In genomic region chr9:35814841-35815543, GRCh38 we compare ENCODE assay signal across 1 cellular context.
TF ChIP-seq lines count a peak whose summit lies in the region.

TSS of gene HINT2 (minus strand) at chr9:35815042. CDS start at chr9:35814979, 63 bp downstream.

TF ChIP-seq in K562, 482 proteins besides CTCF, POLR2A, EP300 and RAD21 (continued from another document and continues in another):
- TF ChIP-seq ZBTB7A (IDR thresholded peaks at IDR 0.05; ENCODE audit: borderline replicate concordance, control insufficient read depth, low read depth, low read length) (peak; percentile 32; the same call in 1 of the 2 replicates), POLR2B (IDR thresholded peaks at IDR 0.05; ENCODE audit: low read depth, partially characterized antibody) (peak; percentile 77), SAFB (IDR thresholded peaks at IDR 0.05; ENCODE audit: borderline replicate concordance, low read depth, low read length) (peak; percentile 78), TFAP4 (CRISPR knock-in tag; IDR thresholded peaks at IDR 0.05; ENCODE audit: borderline replicate concordance) (peak; percentile 70), RBM39 (optimal IDR thresholded peaks at IDR 0.05; ENCODE audit: low read depth, low read length) (no peak), YY1 (IDR thresholded peaks at IDR 0.05; ENCODE audit: borderline replicate concordance in 1 of 3, control insufficient read depth in 1 of 3, extremely low read depth in 1 of 3, insufficient read depth in 3 of 3, insufficient read length in 1 of 3, insufficient replicate concordance in 2 of 3, low read depth in 1 of 3, low read length in 2 of 3) (peak; percentile 56 to 93 (median 87)), ZNF431 (CRISPR knock-in tag; IDR thresholded peaks at IDR 0.05) (0 out of 2 replicates have a peak, but pooled peaks have one; percentile 20), BHLHE40 (IDR thresholded peaks at IDR 0.05; ENCODE audit: low read length) (0 out of 2 replicates have a peak, but pooled peaks have one; percentile 59), ZFX (CRISPR knock-in tag; IDR thresholded peaks at IDR 0.05) (peak; percentile 20; the same call in 1 of the 2 replicates), NONO (IDR thresholded peaks at IDR 0.05; ENCODE audit: low read depth in 2 of 2, low read length in 1 of 2) (peak in 1 of 2 experiments; percentile 96; a peak in 2 of 4 replicates), POLR2H (tag; IDR thresholded peaks at IDR 0.05; ENCODE audit: low read depth) (peak; percentile 76), RBM25 (IDR thresholded peaks at IDR 0.05; ENCODE audit: low read depth, low read length, severe bottlenecking) (peak; percentile 79), E2F1 (CRISPR knock-in tag; IDR thresholded peaks at IDR 0.05) (peak; percentile 67; the same call in 1 of the 2 replicates), FOXP1 (CRISPR knock-in tag; IDR thresholded peaks at IDR 0.05) (0 out of 2 replicates have a peak, but pooled peaks have one; percentile 33), HOMEZ (CRISPR knock-in tag; IDR thresholded peaks at IDR 0.05) (no peak), LCOR (CRISPR knock-in tag; IDR thresholded peaks at IDR 0.05) (0 out of 2 replicates have a peak, but pooled peaks have one; percentile 64), CXXC5 (CRISPR knock-in tag; IDR thresholded peaks at IDR 0.05) (peak; percentile 66), THAP12 (CRISPR knock-in tag; IDR thresholded peaks at IDR 0.05) (0 out of 2 replicates have a peak, but pooled peaks have one; percentile 53), ZNF277 (CRISPR knock-in tag; IDR thresholded peaks at IDR 0.05; ENCODE audit: borderline replicate concordance) (no peak), CEBPZ (IDR thresholded peaks at IDR 0.05; ENCODE audit: borderline replicate concordance, low read depth, low read length) (0 out of 2 replicates have a peak, but pooled peaks have one; percentile 34), ZNF311 (CRISPR knock-in tag; IDR thresholded peaks at IDR 0.05) (no peak), ZNF639 (CRISPR knock-in tag; conservative IDR thresholded peaks at IDR 0.05 in 1 of 2, IDR thresholded peaks at IDR 0.05 in 1 of 2) (peak in 1 of 2 experiments; percentile 50; a peak in 2 of 4 replicates), HNRNPLL (IDR thresholded peaks at IDR 0.05; ENCODE audit: low read depth, low read length, poor library complexity, severe bottlenecking) (peak; percentile 26), NFE2L1 (tag; IDR thresholded peaks at IDR 0.05; ENCODE audit: borderline replicate concordance, low read depth) (no peak), ZNF511 (CRISPR knock-in tag; IDR thresholded peaks at IDR 0.05) (0 out of 2 replicates have a peak, but pooled peaks have one; percentile 8), TSC22D4 (tag; IDR thresholded peaks at IDR 0.05) (no peak), CBX1 (IDR thresholded peaks at IDR 0.05; ENCODE audit: low read depth) (peak; percentile 61; the same call in 1 of the 2 replicates), CHD2 (IDR thresholded peaks at IDR 0.05; ENCODE audit: low read depth, low read length) (peak; percentile 64), CREM (IDR thresholded peaks at IDR 0.05; ENCODE audit: low read depth) (peak; percentile 65), RBM14 (IDR thresholded peaks at IDR 0.05; ENCODE audit: borderline replicate concordance, insufficient read depth, low read depth, low read length) (0 out of 2 replicates have a peak, but pooled peaks have one; percentile 79), RBFOX2 (IDR thresholded peaks at IDR 0.05; ENCODE audit: low read depth, low read length) (peak; percentile 98), MNT (conservative IDR thresholded peaks at IDR 0.05) (peak in 1 of 2 experiments; percentile 54; a peak in 2 of 4 replicates), TAF1 (IDR thresholded peaks at IDR 0.05; ENCODE audit: control insufficient read depth, extremely low read depth, insufficient read depth, low read length, severe bottlenecking) (peak; percentile 78), TBP (optimal IDR thresholded peaks at IDR 0.05; ENCODE audit: low read depth, low read length) (peak; percentile 81), FOS (IDR thresholded peaks at IDR 0.05; ENCODE audit: extremely low read depth, insufficient read length) (peak; percentile 82), E2F4 (CRISPR knock-in tag; IDR thresholded peaks at IDR 0.05; ENCODE audit: low read depth) (0 out of 2 replicates have a peak, but pooled peaks have one; percentile 44), PHF8 (IDR thresholded peaks at IDR 0.05; ENCODE audit: borderline replicate concordance, low read length) (peak; percentile 81; the same call in 1 of the 2 replicates), HNRNPL (IDR thresholded peaks at IDR 0.05; ENCODE audit: low read depth, low read length) (no peak), NR2C2 (CRISPR knock-in tag; IDR thresholded peaks at IDR 0.05) (no peak; the same call in 1 of the 2 replicates), NR2C2 (tag; IDR thresholded peaks at IDR 0.05) (peak; percentile 79), RB1 (IDR thresholded peaks at IDR 0.05; ENCODE audit: low read depth) (peak; percentile 62; the same call in 1 of the 2 replicates), E2F6 (IDR thresholded peaks at IDR 0.05; ENCODE audit: borderline replicate concordance in 1 of 2, extremely low read depth in 1 of 2, insufficient read depth in 1 of 2, insufficient read length in 1 of 2, low read depth in 1 of 2, low read length in 1 of 2, poor library complexity in 1 of 2, severe bottlenecking in 1 of 2) (peak in 1 of 2 experiments; percentile 48), BCOR (IDR thresholded peaks at IDR 0.05) (no peak), ZNF174 (CRISPR knock-in tag; IDR thresholded peaks at IDR 0.05) (no peak), NRF1 (conservative IDR thresholded peaks at IDR 0.05 in 1 of 2, IDR thresholded peaks at IDR 0.05 in 1 of 2) (peak; percentile 81 to 86), GABPB1 (CRISPR knock-in tag; IDR thresholded peaks at IDR 0.05) (peak; percentile 50)
